29 cellular contexts compared by ENCODE assay signal in genomic region chr11:117902001-117902855, GRCh38. TPM values are rescaled to one million over a fixed set of nuclear protein-coding genes. Genes with fewer than 3 reads are reported as not detected.
DNase-seq lines count a peak whose midpoint lies in the region; ATAC-seq and TF ChIP-seq lines count a peak whose summit lies in the region.
"Had no signal": no experiment of that assay in that cellular context is flagged by ENCODE, and none has a peak within 500 bp of the region (broad histone marks: within the 10 kb centered on the region; RNA-seq: fewer than 3 reads in every experiment).

No MANE protein-coding gene starts in this region.

- H3K36me3 ChIP-seq in endodermal cell (ENCODE audit: control insufficient read depth, insufficient read depth, low read length), result no peaks in the 10 kb centered on the region
- H3K36me3 ChIP-seq in neuronal stem cell (replicated peaks in 1 of 2; ENCODE audit: control insufficient read depth in 2 of 2, insufficient read depth in 2 of 2, low read length in 2 of 2), result no peaks in the 10 kb centered on the region
- H3K36me3 ChIP-seq in uterus, result no peaks in the 10 kb centered on the region
- H3K36me3 ChIP-seq in SJCRH30, result no peaks in the 10 kb centered on the region

- peak overlapping the region; percentile 16 for H3K18ac ChIP-seq in neuronal stem cell (ENCODE audit: low read length)

- peaks cover under 1 to 4% of the 10 kb centered on the region in 2 donors for H3K4me1 Mint-ChIP-seq in natural killer cell treated with Interleukin-12 subunit alpha and Interleukin-12 subunit beta and Interleukin-15 and Interleukin-18, amount 100 ng/mL, for 72 hours (ENCODE audit: low read depth in 2 of 2)
- H3K4me1 Mint-ChIP-seq in natural killer cell (peaks cover under 1 to 6% of the 10 kb centered on the region in 2 donors), endodermal cell (peaks cover under 1% of the 10 kb centered on the region)

- H3K14ac ChIP-seq in neuronal stem cell (ENCODE audit: low read length), result no peak overlapping the region

- no peak overlapping the region for H3K4me3 ChIP-seq in endodermal cell (ENCODE audit: low read length)
- no peak overlapping the region for H3K4me3 ChIP-seq in neuronal stem cell (ENCODE audit: low read length in 2 of 2)
- H3K4me3 ChIP-seq in uterus, result no peak overlapping the region
- H3K4me3 ChIP-seq in SJCRH30, result no peak overlapping the region
- H3K4me3 ChIP-seq: A549 had no signal

- H3K4me3 Mint-ChIP-seq in natural killer cell treated with Interleukin-12 subunit alpha and Interleukin-12 subunit beta and Interleukin-15 and Interleukin-18, amount 100 ng/mL, for 72 hours, result no peak overlapping the region
- no peak overlapping the region for H3K4me3 Mint-ChIP-seq in natural killer cell
- H3K4me3 Mint-ChIP-seq in endodermal cell, result no peak overlapping the region
- H3K4me3 Mint-ChIP-seq: CD8-positive, alpha-beta T cell had no signal

- no peak overlapping the region for H3K27ac Mint-ChIP-seq in natural killer cell treated with Interleukin-12 subunit alpha and Interleukin-12 subunit beta and Interleukin-15 and Interleukin-18, amount 100 ng/mL, for 72 hours
- H3K27ac Mint-ChIP-seq in natural killer cell, result no peak overlapping the region
- no peak overlapping the region for H3K27ac Mint-ChIP-seq in endodermal cell
- H3K27ac Mint-ChIP-seq: CD8-positive, alpha-beta T cell had no signal

- H3K36me3 Mint-ChIP-seq in natural killer cell treated with Interleukin-12 subunit alpha and Interleukin-12 subunit beta and Interleukin-15 and Interleukin-18, amount 100 ng/mL, for 72 hours, result no peaks in the 10 kb centered on the region
- H3K36me3 Mint-ChIP-seq in natural killer cell (no peaks in the 10 kb centered on the region), endodermal cell (ENCODE audit: low read depth) (no peaks in the 10 kb centered on the region)
- H3K36me3 Mint-ChIP-seq: CD8-positive, alpha-beta T cell had no signal

- H3K9ac ChIP-seq in endodermal cell (ENCODE audit: extremely low read depth, low read length, poor library complexity, severe bottlenecking) (no peak overlapping the region), neuronal stem cell (ENCODE audit: low read depth, low read length, poor library complexity) (no peak overlapping the region)

- H3K9me3 ChIP-seq in endodermal cell (ENCODE audit: control insufficient read depth, low read length), result no peaks in the 10 kb centered on the region
- no peaks in the 10 kb centered on the region for H3K9me3 ChIP-seq in neuronal stem cell (replicated peaks in 1 of 2; ENCODE audit: control insufficient read depth in 2 of 2, insufficient read depth in 1 of 2, low read depth in 1 of 2, low read length in 2 of 2)
- H3K9me3 ChIP-seq in uterus, result no peaks in the 10 kb centered on the region
- no peaks in the 10 kb centered on the region for H3K9me3 ChIP-seq in SJCRH30 (replicated peaks)
- H3K9me3 ChIP-seq: A549, Caco-2 had no signal

- no peak overlapping the region for H4K91ac ChIP-seq in neuronal stem cell (ENCODE audit: low read depth, low read length, poor library complexity)

- H4K8ac ChIP-seq in neuronal stem cell (ENCODE audit: low read depth, low read length), result no peak overlapping the region

- no peak overlapping the region for H3K4me2 ChIP-seq in neuronal stem cell (ENCODE audit: insufficient read depth, low read length, poor library complexity, severe bottlenecking)
- H3K4me2 ChIP-seq: A549 had no signal

- DNase-seq in natural killer cell treated with Interleukin-12 subunit alpha and Interleukin-12 subunit beta and Interleukin-15 and Interleukin-18, amount 100 ng/mL, for 72 hours (ENCODE audit: low spot score), result peak; percentile 26
- no peak for DNase-seq in natural killer cell
- DNase-seq in endodermal cell, result peak; percentile 33
- DNase-seq in neuronal stem cell (ENCODE audit: low spot score), result no peak
- peak; percentile 7 to 8 for DNase-seq in uterus
- DNase-seq in Kasumi-1 (lab: John Stamatoyannopoulos, UW), result no peak
- DNase-seq in midbrain (lab: John Stamatoyannopoulos, UW), result no peak
- DNase-seq in SJCRH30, result no peak
- DNase-seq: AML-193; C1 segment of cervical spinal cord; CD8-positive, alpha-beta T cell; DMS 273 treated with DMSO at 0.1 percent for 48 hours; DMS79; GF-D8; HCEC 1CT; IMR-90; KG1; NCI-H1092; NCI-H1417 treated with DMSO at 0.1 percent for 48 hours; NCI-H1694 treated with DMSO at 0.1 percent for 48 hours; NCI-H2081; NCI-H2171; NCI-H226; NCI-H510A; NCI-H69; RPMI8226; SHP77 had no signal

- H3K9me3 Mint-ChIP-seq in natural killer cell treated with Interleukin-12 subunit alpha and Interleukin-12 subunit beta and Interleukin-15 and Interleukin-18, amount 100 ng/mL, for 72 hours, result no peaks in the 10 kb centered on the region
- H3K9me3 Mint-ChIP-seq in natural killer cell (no peaks in the 10 kb centered on the region), endodermal cell (no peaks in the 10 kb centered on the region)
- H3K9me3 Mint-ChIP-seq: CD8-positive, alpha-beta T cell had no signal

- no peak overlapping the region for H2BK15ac ChIP-seq in neuronal stem cell (ENCODE audit: low read length)

- no peak for ATAC-seq in natural killer cell treated with Interleukin-12 subunit alpha and Interleukin-12 subunit beta and Interleukin-15 and Interleukin-18, amount 100 ng/mL, for 72 hours
- no peak for ATAC-seq in natural killer cell
- ATAC-seq: A549; CD8-positive, alpha-beta T cell had no signal

- no peak overlapping the region for H3K23ac ChIP-seq in neuronal stem cell (ENCODE audit: low read depth, low read length, poor library complexity)

- 84 to 91% methylated on average over 5 to 12 of the region's 13 CpGs for WGBS in endodermal cell (ENCODE audit: insufficient coverage in 1 of 2, insufficient read length in 1 of 2), 2 experiments
- WGBS in neuronal stem cell (ENCODE audit: extremely low coverage in 2 of 2, insufficient read length in 2 of 2, insufficient replicate concordance in 1 of 2), 2 donors, result no CpG with 5 or more reads among the region's 13 CpGs

- no peaks in the 10 kb centered on the region for H3K27me3 Mint-ChIP-seq in natural killer cell treated with Interleukin-12 subunit alpha and Interleukin-12 subunit beta and Interleukin-15 and Interleukin-18, amount 100 ng/mL, for 72 hours
- H3K27me3 Mint-ChIP-seq in natural killer cell (ENCODE audit: low read depth in 2 of 2) (no peaks in the 10 kb centered on the region), endodermal cell (ENCODE audit: insufficient read depth) (peaks cover 13% of the 10 kb centered on the region)

- intact Hi-C loops in natural killer cell (cut with micrococcal nuclease), result no loop called here
- intact Hi-C loops in uterus (cut with DNase I; ENCODE audit: low total_unique reads), result no loop called here

- H3K79me1 ChIP-seq in neuronal stem cell (ENCODE audit: low read depth, low read length), result no peaks in the 10 kb centered on the region

- no peak overlapping the region for H2BK120ac ChIP-seq in neuronal stem cell (ENCODE audit: low read depth, low read length)

- TF ChIP-seq CTCF in natural killer cell (IDR thresholded peaks at IDR 0.05), result no peak
- no peak for TF ChIP-seq CTCF in endodermal cell (conservative IDR thresholded peaks at IDR 0.05)
- no peak for TF ChIP-seq CTCF in uterus (IDR thresholded peaks at IDR 0.05)

- no peak overlapping the region for H2BK5ac ChIP-seq in neuronal stem cell (ENCODE audit: low read length)

- H3K27ac ChIP-seq in endodermal cell (ENCODE audit: low read depth, low read length) (no peak overlapping the region), neuronal stem cell (replicated peaks; ENCODE audit: low read length) (no peak overlapping the region), uterus (no peak overlapping the region), SJCRH30 (no peak overlapping the region)
- H3K27ac ChIP-seq: A549 had no signal

- H2AK5ac ChIP-seq in neuronal stem cell (ENCODE audit: low read depth, low read length), result no peak overlapping the region

- H2AFZ ChIP-seq in neuronal stem cell (ENCODE audit: low read length), result no peak overlapping the region

- H3K4me1 ChIP-seq in endodermal cell (ENCODE audit: control insufficient read depth, insufficient read depth, low read length) (no peaks in the 10 kb centered on the region), neuronal stem cell (ENCODE audit: control insufficient read depth in 2 of 2, insufficient read depth in 1 of 2, low read depth in 1 of 2, low read length in 2 of 2) (peaks cover 0 to 2% of the 10 kb centered on the region in 2 donors), uterus (no peaks in the 10 kb centered on the region), SJCRH30 (peaks cover 11% of the 10 kb centered on the region)
- H3K4me1 ChIP-seq: A549, Caco-2 had no signal

- H2BK12ac ChIP-seq in neuronal stem cell (ENCODE audit: low read length), result peak overlapping the region; percentile 8

- no peak for TF ChIP-seq POLR2A in uterus (IDR thresholded peaks at IDR 0.05)

- peaks cover 9% of the 10 kb centered on the region for H3K27me3 ChIP-seq in endodermal cell (ENCODE audit: control insufficient read depth, insufficient read depth, low read length, poor library complexity, severe bottlenecking)
- peaks cover 0 to 26% (median 0%) of the 10 kb centered on the region in 3 experiments for H3K27me3 ChIP-seq in neuronal stem cell (ENCODE audit: control insufficient read depth in 3 of 3, insufficient read depth in 3 of 3, low read depth in 1 of 3, low read length in 3 of 3)
- H3K27me3 ChIP-seq in uterus, result no peaks in the 10 kb centered on the region
- no peaks in the 10 kb centered on the region for H3K27me3 ChIP-seq in SJCRH30

- H3K4ac ChIP-seq in neuronal stem cell (ENCODE audit: low read length), result no peak overlapping the region

RNA-seq across cellular contexts. Expression of gene FXYD6, which starts 25.8 kb away (rescaled TPM):
- total RNA-seq in natural killer cell treated with Interleukin-12 subunit alpha and Interleukin-12 subunit beta and Interleukin-15 and Interleukin-18, amount 100 ng/mL, for 72 hours, result not detected
- total RNA-seq in natural killer cell, result under 1 TPM in 2 of 3 donors, not detected in 1; 0.20 to 0.90 TPM
- 10 to 100 TPM; 54.1 to 61.8 TPM for total RNA-seq in endodermal cell
- 197 TPM for polyA plus RNA-seq in endodermal cell (2013, experiment 1 of 2)
- polyA plus RNA-seq in endodermal cell (2013, experiment 2 of 2), result 184 TPM
- polyA plus RNA-seq in neuronal stem cell (2013, experiment 1 of 2), result 291 TPM
- polyA plus RNA-seq in neuronal stem cell (2013, experiment 2 of 2), result 288 TPM
- total RNA-seq in uterus, result 100 to 1,000 TPM in 3 of 4 donors, 10 to 100 TPM in 1; 85.3 to 307 (median 192) TPM
- total RNA-seq in SJCRH30 (2014; rRNA removed; shearing (Covaris generic)), result 86.9 and 90.1 TPM in 2 replicates
- total RNA-seq: CD8-positive, alpha-beta T cell; IMR-90 had no signal

RNA-seq across cellular contexts. Expression of gene TMPRSS13, which starts 27.0 kb away (rescaled TPM):
- total RNA-seq in natural killer cell treated with Interleukin-12 subunit alpha and Interleukin-12 subunit beta and Interleukin-15 and Interleukin-18, amount 100 ng/mL, for 72 hours, result under 1 TPM; 0.19 to 0.36 TPM
- 1 to 10 TPM; 1.6 to 1.8 (median 1.8) TPM for total RNA-seq in natural killer cell
- total RNA-seq in endodermal cell, result 1 to 10 TPM; 2.5 to 6.4 TPM
- polyA plus RNA-seq in endodermal cell (2013, experiment 1 of 2), result 0.61 TPM
- 0.46 TPM for polyA plus RNA-seq in endodermal cell (2013, experiment 2 of 2)
- polyA plus RNA-seq in neuronal stem cell (2013, experiment 1 of 2), result 0.10 TPM
- polyA plus RNA-seq in neuronal stem cell (2013, experiment 2 of 2), result 0.12 TPM
- under 1 TPM in 3 of 4 donors, not detected in 1; 0.15 to 0.90 (median 0.51) TPM for total RNA-seq in uterus
- not detected in 2 replicates for total RNA-seq in SJCRH30 (2014; rRNA removed; shearing (Covaris generic))
- total RNA-seq: IMR-90 had no signal
- polyA plus RNA-seq: A549, IMR-90 had no signal

Comparison
In these comparisons a context has a peak if more than half of its experiments do, and no peak if none do; other contexts are left out.
1. DNase-seq: peak in natural killer cell treated with Interleukin-12 subunit alpha and Interleukin-12 subunit beta and Interleukin-15 and Interleukin-18, amount 100 ng/mL, for 72 hours (single experiment), endodermal cell (single experiment) and uterus (2 of 2); none in natural killer cell (single experiment), neuronal stem cell (single experiment), Kasumi-1 (0 of 2), midbrain (single experiment) and SJCRH30 (0 of 2).
2. RNA of gene FXYD6, which starts 25.8 kb away (total RNA-seq): 85.3 to 307 TPM in uterus, 86.9 to 90.1 TPM in SJCRH30 and 54.1 to 61.8 TPM in endodermal cell; 0.20 to 0.90 TPM in natural killer cell and not detected in natural killer cell treated with Interleukin-12 subunit alpha and Interleukin-12 subunit beta and Interleukin-15 and Interleukin-18, amount 100 ng/mL, for 72 hours; every median in the first group is over 10 times any median in the second.